ENCODE assay signal across 26 cellular contexts in the genomic region with DNA sequence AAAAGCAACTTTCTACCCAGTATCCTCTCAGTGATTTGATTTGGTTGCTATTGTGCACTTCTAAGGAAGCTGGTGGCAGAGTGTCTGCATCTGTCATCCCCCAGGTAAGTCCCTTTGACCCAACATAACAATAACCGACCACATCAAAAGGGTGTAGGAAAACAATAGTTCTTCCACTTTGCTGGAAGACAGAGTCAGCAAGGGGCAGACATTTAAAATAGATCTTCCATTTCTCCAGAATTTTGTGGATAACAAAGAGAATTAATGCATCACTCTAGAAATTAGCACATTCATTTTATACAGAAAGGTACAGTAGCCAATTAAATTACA.
"Had no signal": no experiment of that assay in that cellular context is flagged by ENCODE, and none has a peak within 500 bp of the region (broad histone marks: within the 10 kb centered on the region; RNA-seq: fewer than 3 reads in every experiment).

No MANE protein-coding gene starts in this region.

- H2AFZ ChIP-seq: hepatocyte, neural progenitor cell had no signal

- H3K4me3 ChIP-seq: hepatocyte, left ventricle myocardium inferior, lower lobe of right lung, neural progenitor cell, ovary, right atrium auricular region, sigmoid colon, skin epidermis, suprapubic skin, thyroid gland had no signal

- H3K4me2 ChIP-seq: hepatocyte, neural progenitor cell had no signal

- FAIRE-seq: endothelial cell of umbilical vein, kidney, urothelium cell line had no signal

- H3K79me2 ChIP-seq: hepatocyte had no signal

- H3K36me3 ChIP-seq: left ventricle myocardium inferior, lower lobe of right lung, neural progenitor cell, ovary, right atrium auricular region, sigmoid colon, suprapubic skin, thyroid gland had no signal

- H3K9me3 ChIP-seq: left ventricle myocardium inferior, lower lobe of right lung, ovary, right atrium auricular region, sigmoid colon, suprapubic skin, thyroid gland had no signal

- ATAC-seq: foreskin keratinocyte; left cardiac atrium; lower lobe of right lung; natural killer cell treated with Interleukin-12 subunit alpha and Interleukin-12 subunit beta and Interleukin-15 and Interleukin-18, amount 100 ng/mL, for 72 hours had no signal

- H3K27ac ChIP-seq: foreskin keratinocyte, hepatocyte, left ventricle myocardium inferior, lower lobe of right lung, neural progenitor cell, ovary, right atrium auricular region, sigmoid colon, skin epidermis, suprapubic skin, thyroid gland had no signal

- H3K9ac ChIP-seq: neural progenitor cell had no signal

- H3K27me3 ChIP-seq: neural progenitor cell, ovary, right atrium auricular region, sigmoid colon, suprapubic skin, thyroid gland had no signal

- H3K4me1 ChIP-seq: foreskin keratinocyte, lower lobe of right lung, sigmoid colon had no signal

- DNase-seq: dermis blood vessel endothelial cell; endodermal cell; erythroblast; foreskin keratinocyte; head of caudate nucleus; kidney; left cardiac atrium; left ventricle myocardium inferior; lower lobe of right lung; mesenchymal stem cell; midbrain; nucleus accumbens; ovary; sigmoid colon; stimulated activated CD4-positive, alpha-beta T cell treated with anti-CD3 and anti-CD28 coated beads, Interleukin-2, amount 100 ng/mL, for 24 hours; stimulated activated CD4-positive, alpha-beta T cell treated with anti-CD3 and anti-CD28 coated beads, Interleukin-4, amount 100 ng/mL, for 4 hours; stimulated activated naive CD4-positive, alpha-beta T cell treated with Interleukin-2 at 50 U/mL for 16 hours; thyroid gland had no signal
